8 cellular contexts compared by ENCODE assay signal in the genomic region with DNA sequence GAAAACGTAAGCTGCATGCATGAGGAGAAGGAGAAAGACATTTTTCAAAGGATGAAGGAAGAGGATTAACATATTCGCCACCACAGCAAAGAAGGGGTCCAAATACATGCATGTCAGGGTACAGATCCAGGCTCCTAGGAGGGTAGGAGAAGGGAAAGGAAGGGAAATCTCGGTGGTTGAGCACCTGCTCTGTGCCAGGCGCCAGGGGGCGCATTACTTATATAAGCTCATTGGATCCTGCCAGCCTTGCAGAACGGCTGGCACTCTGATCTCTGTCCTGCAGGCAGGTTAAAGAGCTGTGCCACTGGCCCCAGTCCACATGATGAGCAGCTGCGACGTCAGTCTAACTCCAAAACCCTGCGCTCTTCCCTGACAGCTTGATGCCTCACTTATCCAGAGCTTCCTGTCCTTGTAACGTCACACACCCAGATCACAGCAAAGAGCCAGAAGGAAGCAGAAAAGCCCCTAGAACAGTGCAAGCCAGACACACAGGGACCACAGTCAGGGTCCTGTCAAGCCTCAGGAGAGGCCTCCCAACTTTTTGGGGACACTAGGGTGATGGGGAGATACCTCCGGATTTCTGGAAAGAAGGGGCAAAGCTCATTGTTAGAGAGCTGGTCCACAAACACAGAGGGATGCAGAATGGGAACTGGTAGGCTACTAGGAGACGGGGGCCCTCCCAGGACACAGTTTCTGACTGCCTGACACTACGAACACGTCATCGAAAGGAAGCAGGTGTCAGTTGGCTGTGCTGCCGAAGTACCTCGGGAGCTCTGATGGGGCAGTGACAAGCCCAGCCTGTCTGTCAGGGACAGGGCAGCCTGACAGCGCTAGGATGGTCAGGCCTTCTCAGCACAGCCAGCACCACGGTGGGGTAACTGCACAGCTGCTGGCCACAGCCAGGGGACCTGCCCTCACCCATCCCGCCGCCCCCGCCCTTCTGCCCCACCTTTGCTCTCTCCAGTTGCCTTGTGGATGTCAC.
DNase-seq lines count a peak whose midpoint lies in the region; ATAC-seq and TF ChIP-seq lines count a peak whose summit lies in the region.

No MANE protein-coding gene starts in this region.

- no peak overlapping the region for H2AFZ ChIP-seq in GM23338

- DNase-seq in ELR (ENCODE audit: low read depth), result peak; percentile 34
- DNase-seq in GM23338 (ENCODE audit: low spot score), result peak; percentile 92
- peak; percentile 48 for DNase-seq in NCI-H1048 (lab: John Stamatoyannopoulos, UW)
- DNase-seq in SJCRH30, result peak; percentile 62 to 75
- peak; percentile 55 for DNase-seq in cerebellar cortex (ENCODE audit: low spot score)
- DNase-seq in left kidney (ENCODE audit: low read depth, low spot score), result peak; percentile 88
- DNase-seq in stimulated activated CD8-positive, alpha-beta memory T cell treated with anti-CD3 and anti-CD28 coated beads, Interleukin-4, amount 100 ng/mL, for 24 hours (ENCODE audit: low read depth), result peak; percentile 7

- peaks cover 9% of the 10 kb centered on the region; the same call in 1 of the 2 replicates for H3K4me1 ChIP-seq in GM23338 (ENCODE audit: insufficient read depth)
- H3K4me1 ChIP-seq in SJCRH30, result no peaks in the 10 kb centered on the region

- no peaks in the 10 kb centered on the region for H3K27me3 ChIP-seq in GM23338 (ENCODE audit: insufficient read depth)
- H3K27me3 ChIP-seq in SJCRH30, result peaks cover 21% of the 10 kb centered on the region

- no peak overlapping the region for H3K27ac Mint-ChIP-seq in GM23338

- H3K27me3 Mint-ChIP-seq in GM23338 (ENCODE audit: insufficient read depth, low read depth, poor library complexity), result no peaks in the 10 kb centered on the region

- TF ChIP-seq CTCF in GM23338 (conservative IDR thresholded peaks at IDR 0.05; ENCODE audit: low read depth in 2 of 2), result peak; percentile 69 to 80

- no peak overlapping the region for H3K4me3 Mint-ChIP-seq in GM23338

- H3K79me2 ChIP-seq in GM23338 (replicated peaks; ENCODE audit: insufficient read depth), result no peaks in the 10 kb centered on the region

- H3K36me3 Mint-ChIP-seq in GM23338 (ENCODE audit: low read depth), result no peaks in the 10 kb centered on the region

- H3K4me3 ChIP-seq in GM23338 (no peak overlapping the region), SJCRH30 (no peak overlapping the region)

- no peak overlapping the region for H3K27ac ChIP-seq in GM23338 (ENCODE audit: low read depth)
- no peak overlapping the region for H3K27ac ChIP-seq in SJCRH30

- H3K4me1 Mint-ChIP-seq in GM23338, result peaks cover 26% of the 10 kb centered on the region

- H4K20me1 ChIP-seq in GM23338 (replicated peaks; ENCODE audit: insufficient read depth), result no peaks in the 10 kb centered on the region

- ATAC-seq in GM23338 (peak; percentile 88), HG03469 (IDR thresholded peaks at IDR 0.05; ENCODE audit: unreplicated experiment) (no peak)

- H3K36me3 ChIP-seq in GM23338 (ENCODE audit: insufficient read depth) (no peaks in the 10 kb centered on the region), SJCRH30 (no peaks in the 10 kb centered on the region)

- H3K9me3 ChIP-seq in SJCRH30 (replicated peaks), result no peaks in the 10 kb centered on the region

- H3K9me3 Mint-ChIP-seq in GM23338, result no peaks in the 10 kb centered on the region

- no peaks in the 10 kb centered on the region for H3F3A ChIP-seq in GM23338 (replicated peaks; ENCODE audit: low read depth)

- H3K4me2 ChIP-seq in GM23338, result no peak overlapping the region

- H3K9me2 ChIP-seq in GM23338 (ENCODE audit: insufficient read depth), result no peaks in the 10 kb centered on the region

TF ChIP-seq in GM23338, 12 proteins besides CTCF, POLR2A, EP300 and RAD21 (continues in another document):
- TF ChIP-seq STAT1 (IDR thresholded peaks at IDR 0.05; ENCODE audit: unreplicated experiment) (no peak), POLR2AphosphoS5 (IDR thresholded peaks at IDR 0.05; ENCODE audit: low read depth) (no peak), ZNF331 (CRISPR knock-in tag; IDR thresholded peaks at IDR 0.05; ENCODE audit: low read depth) (no peak), ZNF462 (CRISPR knock-in tag; IDR thresholded peaks at IDR 0.05) (no peak), JUNB (IDR thresholded peaks at IDR 0.05; ENCODE audit: unreplicated experiment) (no peak), ZNF114 (CRISPR knock-in tag; IDR thresholded peaks at IDR 0.05) (no peak), CREB1 (CRISPR knock-in tag; IDR thresholded peaks at IDR 0.05; ENCODE audit: low read depth) (no peak), EZH2phosphoT487 (IDR thresholded peaks at IDR 0.05; ENCODE audit: unreplicated experiment) (no peak)
- TF ChIP-seq, protein P1, sequence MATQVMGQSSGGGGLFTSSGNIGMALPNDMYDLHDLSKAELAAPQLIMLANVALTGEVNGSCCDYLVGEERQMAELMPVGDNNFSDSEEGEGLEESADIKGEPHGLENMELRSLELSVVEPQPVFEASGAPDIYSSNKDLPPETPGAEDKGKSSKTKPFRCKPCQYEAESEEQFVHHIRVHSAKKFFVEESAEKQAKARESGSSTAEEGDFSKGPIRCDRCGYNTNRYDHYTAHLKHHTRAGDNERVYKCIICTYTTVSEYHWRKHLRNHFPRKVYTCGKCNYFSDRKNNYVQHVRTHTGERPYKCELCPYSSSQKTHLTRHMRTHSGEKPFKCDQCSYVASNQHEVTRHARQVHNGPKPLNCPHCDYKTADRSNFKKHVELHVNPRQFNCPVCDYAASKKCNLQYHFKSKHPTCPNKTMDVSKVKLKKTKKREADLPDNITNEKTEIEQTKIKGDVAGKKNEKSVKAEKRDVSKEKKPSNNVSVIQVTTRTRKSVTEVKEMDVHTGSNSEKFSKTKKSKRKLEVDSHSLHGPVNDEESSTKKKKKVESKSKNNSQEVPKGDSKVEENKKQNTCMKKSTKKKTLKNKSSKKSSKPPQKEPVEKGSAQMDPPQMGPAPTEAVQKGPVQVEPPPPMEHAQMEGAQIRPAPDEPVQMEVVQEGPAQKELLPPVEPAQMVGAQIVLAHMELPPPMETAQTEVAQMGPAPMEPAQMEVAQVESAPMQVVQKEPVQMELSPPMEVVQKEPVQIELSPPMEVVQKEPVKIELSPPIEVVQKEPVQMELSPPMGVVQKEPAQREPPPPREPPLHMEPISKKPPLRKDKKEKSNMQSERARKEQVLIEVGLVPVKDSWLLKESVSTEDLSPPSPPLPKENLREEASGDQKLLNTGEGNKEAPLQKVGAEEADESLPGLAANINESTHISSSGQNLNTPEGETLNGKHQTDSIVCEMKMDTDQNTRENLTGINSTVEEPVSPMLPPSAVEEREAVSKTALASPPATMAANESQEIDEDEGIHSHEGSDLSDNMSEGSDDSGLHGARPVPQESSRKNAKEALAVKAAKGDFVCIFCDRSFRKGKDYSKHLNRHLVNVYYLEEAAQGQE (IDR thresholded peaks at IDR 0.05; ENCODE audit: unreplicated experiment), result no peak

Comparison
In these comparisons a context has a peak if more than half of its experiments do, and no peak if none do; other contexts are left out.
1. DNase-seq: peak in every context shown above with its lines; median percentile 92 in GM23338; 88 in left kidney; 68 in SJCRH30; 55 in cerebellar cortex; 48 in NCI-H1048; 34 in ELR; 7 in stimulated activated CD8-positive, alpha-beta memory T cell treated with anti-CD3 and anti-CD28 coated beads, Interleukin-4, amount 100 ng/mL, for 24 hours.